ENCODE assay signal across 13 cellular contexts in the genomic region with DNA sequence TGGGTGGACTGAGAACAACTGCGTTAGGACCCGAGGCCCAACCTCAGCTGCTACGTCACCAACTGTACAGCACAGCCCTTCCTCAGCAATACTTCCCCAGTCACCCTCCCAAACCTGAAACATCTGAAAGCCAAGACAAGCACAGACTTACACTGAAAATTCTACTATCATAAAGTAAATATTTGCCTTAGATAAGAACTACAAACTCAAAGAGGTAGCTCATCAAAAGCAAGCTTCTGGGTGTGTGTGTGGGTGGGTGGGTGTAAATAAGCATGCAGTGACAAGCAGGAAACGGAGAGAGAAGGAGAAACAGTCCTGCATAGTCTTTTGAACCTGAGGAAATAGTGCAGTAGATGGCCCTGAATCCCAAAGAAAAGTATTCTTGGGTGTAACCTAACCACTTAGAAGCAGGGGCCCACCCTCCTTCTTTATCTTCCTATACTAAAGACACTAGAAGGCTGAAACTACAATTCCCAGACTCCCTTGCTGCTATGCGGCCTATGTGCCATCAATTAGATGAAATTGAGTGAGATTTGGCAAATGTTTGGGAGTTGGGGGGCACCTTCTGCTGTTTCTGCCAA. TPM values are rescaled to one million over a fixed set of nuclear protein-coding genes. Genes with fewer than 3 reads are reported as not detected.
DNase-seq lines count a peak whose midpoint lies in the region; ATAC-seq and TF ChIP-seq lines count a peak whose summit lies in the region.
"Had no signal": no experiment of that assay in that cellular context is flagged by ENCODE, and none has a peak within 500 bp of the region (broad histone marks: within the 10 kb centered on the region; RNA-seq: fewer than 3 reads in every experiment).

No MANE protein-coding gene starts in this region.

- H2AK9ac ChIP-seq in IMR-90 (replicated peaks; ENCODE audit: low read depth, low read length, poor library complexity): no peak overlapping the region

- no peaks in the 10 kb centered on the region for H3K27me3 Mint-ChIP-seq in CD8-positive, alpha-beta T cell (ENCODE audit: low read depth)

- H3K79me1 ChIP-seq in IMR-90 (ENCODE audit: low read depth in 1 of 2, low read length in 2 of 2): peaks cover 25 to 32% of the 10 kb centered on the region in 2 experiments

- H2AFZ ChIP-seq in IMR-90 (replicated peaks; ENCODE audit: low read length, poor library complexity): no peak overlapping the region

- in situ Hi-C loops in IMR-90 (cut with MboI; ENCODE audit: low sequenced_read_pairs): no loop called here

- no CpG with 5 or more reads among the region's 5 CpGs for WGBS in IMR-90 (ENCODE audit: extremely low coverage in 2 of 2, insufficient read length in 1 of 2), 2 experiments
- 25 to 32% methylated on average over 5 of the region's 5 CpGs for WGBS in body of pancreas, 2 donors

- H3K4me3 ChIP-seq in CD8-positive, alpha-beta T cell (ENCODE audit: low read depth, low read length): no peak overlapping the region
- H3K4me3 ChIP-seq in IMR-90 (ENCODE audit: insufficient read depth, low read depth, low read length): no peak overlapping the region
- H3K4me3 ChIP-seq in body of pancreas: no peak overlapping the region
- H3K4me3 ChIP-seq in mucosa of descending colon: no peak overlapping the region
- no peak overlapping the region for H3K4me3 ChIP-seq in effector memory CD4-positive, alpha-beta T cell (ENCODE audit: insufficient read depth, low read depth, low read length, poor library complexity, severe bottlenecking)
- H3K4me3 ChIP-seq in BE2C (ENCODE audit: low read depth, low read length): no peak overlapping the region
- H3K4me3 ChIP-seq: tibial nerve had no signal

- DNase-seq in CD8-positive, alpha-beta T cell: no peak
- peak; percentile 35 for DNase-seq in IMR-90
- DNase-seq in body of pancreas: peak in 3 of 4 donors; percentile 22 to 52 (median 39)
- peak in 2 of 3 donors; percentile 39 to 57 for DNase-seq in mucosa of descending colon
- DNase-seq in effector memory CD4-positive, alpha-beta T cell: no peak
- DNase-seq in BE2C: no peak
- DNase-seq in NCI-H345 treated with DMSO at 0.1 percent for 48 hours (lab: John Stamatoyannopoulos, UW; ENCODE audit: unreplicated experiment): no peak
- DNase-seq: caudate nucleus, NCI-H1930, SHP77 treated with DMSO at 0.1 percent for 48 hours had no signal

- H3K56ac ChIP-seq in IMR-90 (ENCODE audit: extremely low read depth, insufficient read depth, low read length): no peak overlapping the region

- H3K9me1 ChIP-seq in IMR-90 (ENCODE audit: insufficient read depth, low read length): peaks cover 6% of the 10 kb centered on the region

- no peak overlapping the region for H3K27ac ChIP-seq in CD8-positive, alpha-beta T cell (ENCODE audit: low read depth, low read length)
- peak overlapping the region; percentile 23; the same call in 1 of the 2 replicates for H3K27ac ChIP-seq in IMR-90 (ENCODE audit: insufficient read depth, low read length)
- H3K27ac ChIP-seq in body of pancreas: peak overlapping the region in 2 of 4 donors; percentile 22 to 44
- H3K27ac ChIP-seq in effector memory CD4-positive, alpha-beta T cell (ENCODE audit: insufficient read depth, low read length, poor library complexity, severe bottlenecking): no peak overlapping the region
- H3K27ac ChIP-seq: HL-60, tibial nerve had no signal

- H3K9me3 ChIP-seq in CD8-positive, alpha-beta T cell (ENCODE audit: low read length): no peaks in the 10 kb centered on the region
- H3K9me3 ChIP-seq in IMR-90 (ENCODE audit: control insufficient read depth, insufficient read depth, low read length): no peaks in the 10 kb centered on the region
- H3K9me3 ChIP-seq in body of pancreas: no peaks in the 10 kb centered on the region
- H3K9me3 ChIP-seq in mucosa of descending colon: no peaks in the 10 kb centered on the region
- no peaks in the 10 kb centered on the region for H3K9me3 ChIP-seq in effector memory CD4-positive, alpha-beta T cell (ENCODE audit: control insufficient read depth, low read length)
- no peaks in the 10 kb centered on the region for H3K9me3 ChIP-seq in BE2C
- H3K9me3 ChIP-seq: tibial nerve had no signal

- H2BK120ac ChIP-seq in IMR-90 (ENCODE audit: low read depth, low read length): no peak overlapping the region

- TF ChIP-seq POLR2A in IMR-90 (IDR thresholded peaks at IDR 0.05; ENCODE audit: low read depth, low read length) (no peak), body of pancreas (IDR thresholded peaks at IDR 0.05) (no peak)

- H4K8ac ChIP-seq in IMR-90 (ENCODE audit: low read depth in 2 of 2, low read length in 2 of 2): no peak overlapping the region

- H3K18ac ChIP-seq in IMR-90 (ENCODE audit: low read depth, low read length): no peak overlapping the region

- peaks cover 5% of the 10 kb centered on the region for H3K36me3 Mint-ChIP-seq in CD8-positive, alpha-beta T cell

- no peak overlapping the region for H2BK15ac ChIP-seq in IMR-90 (ENCODE audit: low read depth, low read length)

- ATAC-seq in CD8-positive, alpha-beta T cell: no peak
- ATAC-seq in IMR-90 (ENCODE audit: low read depth) (peak; percentile 31), body of pancreas (peak; percentile 86), mucosa of descending colon (peak; percentile 94), GM18861 (IDR thresholded peaks at IDR 0.05; ENCODE audit: unreplicated experiment) (no peak)

- no peaks in the 10 kb centered on the region for H3K9me3 Mint-ChIP-seq in CD8-positive, alpha-beta T cell

- H3K4me1 ChIP-seq in CD8-positive, alpha-beta T cell (ENCODE audit: insufficient read depth, low read length): no peaks in the 10 kb centered on the region
- peaks cover 11% of the 10 kb centered on the region for H3K4me1 ChIP-seq in IMR-90 (ENCODE audit: control insufficient read depth, insufficient read depth, low read length)
- peaks cover 43% of the 10 kb centered on the region for H3K4me1 ChIP-seq in body of pancreas
- H3K4me1 ChIP-seq in mucosa of descending colon (ENCODE audit: low read depth): peaks cover 13% of the 10 kb centered on the region
- H3K4me1 ChIP-seq in effector memory CD4-positive, alpha-beta T cell (ENCODE audit: control insufficient read depth, insufficient read depth, low read length, poor library complexity, severe bottlenecking): no peaks in the 10 kb centered on the region
- peaks cover 2% of the 10 kb centered on the region; the same call in 1 of the 2 replicates for H3K4me1 ChIP-seq in BE2C

- dilution Hi-C loops in IMR-90 (cut with HindIII; ENCODE audit: low sequenced_read_pairs, unreplicated experiment): no loop called here

- CTCF ChIA-PET in CD8-positive, alpha-beta T cell (lab: Charles Lee): no interaction called here
- CTCF ChIA-PET in IMR-90 (lab: Yijun Ruan, JAX): no interaction called here

- no peak overlapping the region for H3K23ac ChIP-seq in IMR-90 (ENCODE audit: low read depth, low read length)

- BruUV-seq in IMR-90 (replicated peaks; lab: Mats Ljungman, UMichigan): no TSS peak

- H3K14ac ChIP-seq in IMR-90 (replicated peaks; ENCODE audit: low read depth, low read length): no peak overlapping the region

- H3K4me2 ChIP-seq in IMR-90 (ENCODE audit: low read depth, low read length): peak overlapping the region; percentile 60

- no peak overlapping the region for H3K4me3 Mint-ChIP-seq in CD8-positive, alpha-beta T cell

- no peak overlapping the region for H4K5ac ChIP-seq in IMR-90 (ENCODE audit: low read depth, low read length)

- no peak overlapping the region for H3K9ac ChIP-seq in IMR-90 (ENCODE audit: low read depth, low read length)

- TF ChIP-seq RAD21 in IMR-90 (IDR thresholded peaks at IDR 0.05; ENCODE audit: low read length): no peak

- TF ChIP-seq CTCF in CD8-positive, alpha-beta T cell (IDR thresholded peaks at IDR 0.05): no peak
- no peak for TF ChIP-seq CTCF in IMR-90 (conservative IDR thresholded peaks at IDR 0.05; ENCODE audit: low read depth, low read length)
- no peak for TF ChIP-seq CTCF in body of pancreas (IDR thresholded peaks at IDR 0.05)
- TF ChIP-seq CTCF in mucosa of descending colon (IDR thresholded peaks at IDR 0.05): no peak
- TF ChIP-seq CTCF in BE2C (IDR thresholded peaks at IDR 0.05; ENCODE audit: low read depth, low read length): no peak

- H3K36me3 ChIP-seq in CD8-positive, alpha-beta T cell (ENCODE audit: insufficient read depth, low read length): no peaks in the 10 kb centered on the region
- H3K36me3 ChIP-seq in IMR-90 (ENCODE audit: control insufficient read depth, insufficient read depth, low read length) (no peaks in the 10 kb centered on the region), body of pancreas (replicated peaks in 1 of 2; ENCODE audit: insufficient read depth in 1 of 2, low read depth in 2 of 2) (no peaks in the 10 kb centered on the region), mucosa of descending colon (ENCODE audit: low read depth) (no peaks in the 10 kb centered on the region), BE2C (no peaks in the 10 kb centered on the region)
- no peaks in the 10 kb centered on the region for H3K36me3 ChIP-seq in effector memory CD4-positive, alpha-beta T cell (ENCODE audit: control insufficient read depth, insufficient read depth, low read length)
- H3K36me3 ChIP-seq: tibial nerve had no signal

- peaks cover 14% of the 10 kb centered on the region; the same call in 1 of the 2 replicates for H4K20me1 ChIP-seq in IMR-90 (ENCODE audit: insufficient read depth, low read length)

- no peaks in the 10 kb centered on the region for H3K27me3 ChIP-seq in CD8-positive, alpha-beta T cell (ENCODE audit: insufficient read depth, low read length)
- no peaks in the 10 kb centered on the region for H3K27me3 ChIP-seq in IMR-90 (ENCODE audit: control insufficient read depth, insufficient read depth, low read length)
- H3K27me3 ChIP-seq in body of pancreas: no peaks in the 10 kb centered on the region
- no peaks in the 10 kb centered on the region for H3K27me3 ChIP-seq in effector memory CD4-positive, alpha-beta T cell (replicated peaks; ENCODE audit: control insufficient read depth, insufficient read depth, low read length, poor library complexity, severe bottlenecking)
- H3K27me3 ChIP-seq in BE2C: no peaks in the 10 kb centered on the region
- H3K27me3 ChIP-seq: tibial nerve had no signal

- intact Hi-C loops in CD8-positive, alpha-beta T cell (cut with DNase I, micrococcal nuclease): no loop called here
- intact Hi-C loops in IMR-90 (cut with micrococcal nuclease): no loop called here
- intact Hi-C loops in body of pancreas (cut with DNase I): no loop called here
- intact Hi-C loops in mucosa of descending colon (cut with DNase I, micrococcal nuclease): no loop called here

- H4K91ac ChIP-seq in IMR-90 (ENCODE audit: insufficient read depth, low read depth, low read length): peak overlapping the region; percentile 19; the same call in 1 of the 2 replicates

- H2AK5ac ChIP-seq in IMR-90 (ENCODE audit: low read depth, low read length): no peak overlapping the region; the same call in 1 of the 2 replicates

- H3K27ac Mint-ChIP-seq in CD8-positive, alpha-beta T cell: peak overlapping the region; percentile 60

- POLR2A ChIA-PET in CD8-positive, alpha-beta T cell (lab: Charles Lee): no interaction called here
- POLR2A ChIA-PET in IMR-90 (lab: Charles Lee; ENCODE audit: unreplicated experiment): no interaction called here

- H2BK5ac ChIP-seq in IMR-90 (ENCODE audit: low read depth, low read length, poor library complexity, severe bottlenecking): no peak overlapping the region

- no peak overlapping the region for H2BK20ac ChIP-seq in IMR-90 (ENCODE audit: low read depth, low read length)

- H3K4ac ChIP-seq in IMR-90 (ENCODE audit: low read depth, low read length): peak overlapping the region; percentile 37; the same call in 1 of the 2 replicates

- peaks cover 37% of the 10 kb centered on the region for H3K4me1 Mint-ChIP-seq in CD8-positive, alpha-beta T cell (ENCODE audit: low read depth)

RNA-seq across cellular contexts. Expression of a gene that starts 18.7 kb away (rescaled TPM):
- 1 to 10 TPM; 8.0 to 8.3 TPM for total RNA-seq in CD8-positive, alpha-beta T cell
- total RNA-seq in IMR-90 (2012; rRNA removed) (11.7 and 13.6 TPM in 2 replicates), body of pancreas (10 to 100 TPM in 1 of 2 donors, 1 to 10 TPM in 1; 9.6 to 20.1 TPM), mucosa of descending colon (10 to 100 TPM; 33.5 to 65.1 (median 42.7) TPM)
- 5.6 and 7.4 TPM in 2 replicates for polyA plus RNA-seq in IMR-90 (2012; rRNA removed)
- 1.5 and 2.8 TPM in 2 replicates for polyA plus RNA-seq in IMR-90 (2012; cell fraction: cytosol; rRNA removed)
- 1.7 and 12.1 TPM in 2 replicates for polyA plus RNA-seq in IMR-90 (2012; cell fraction: nucleus; rRNA removed; ENCODE audit: low replicate concordance)
- polyA plus RNA-seq in BE2C (2012; ENCODE audit: insufficient read depth, insufficient read length, low read depth): 31.1 TPM

Comparison
In these comparisons a context has a peak if more than half of its experiments do, and no peak if none do; other contexts are left out.
1. ATAC-seq: peak in IMR-90 (single experiment), body of pancreas (single experiment) and mucosa of descending colon (single experiment); none in CD8-positive, alpha-beta T cell (single experiment) and GM18861 (single experiment).
2. DNase-seq: peak in IMR-90 (single experiment), body of pancreas (3 of 4) and mucosa of descending colon (2 of 3); none in CD8-positive, alpha-beta T cell (0 of 7), effector memory CD4-positive, alpha-beta T cell (0 of 3), BE2C (single experiment) and NCI-H345 treated with DMSO at 0.1 percent for 48 hours (single experiment).